ENCODE assay signal across 18 cellular contexts in the genomic region with DNA sequence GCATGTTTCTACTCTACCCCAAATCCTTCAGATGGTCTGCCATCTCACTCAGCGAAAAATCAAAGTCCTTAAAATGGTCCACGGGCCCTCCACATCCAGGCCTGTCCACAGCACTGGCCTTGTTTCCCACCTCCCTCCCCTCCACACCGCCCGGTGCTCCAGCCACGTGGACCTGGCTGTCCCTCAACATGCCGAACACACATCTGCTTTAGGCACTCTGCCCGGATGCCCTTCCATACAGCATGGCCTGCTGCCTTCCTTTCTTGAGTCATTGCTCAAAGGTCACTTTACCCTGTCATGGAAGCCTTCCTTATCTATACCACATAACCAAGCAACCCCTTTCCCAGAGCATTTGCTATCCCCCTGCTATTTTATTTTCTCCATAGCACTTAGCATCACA.
A peak's percentile ranks its signal among the peaks of the same experiment; 100 is the strongest.
DNase-seq lines count a peak whose midpoint lies in the region; ATAC-seq lines count a peak whose summit lies in the region.
"Had no signal": no experiment of that assay in that cellular context is flagged by ENCODE, and none has a peak within 500 bp of the region (broad histone marks: within the 10 kb centered on the region; RNA-seq: fewer than 3 reads in every experiment).

No MANE protein-coding gene starts in this region.

- H3K36me3 ChIP-seq in MG63 = no peaks in the 10 kb centered on the region
- H3K36me3 ChIP-seq: ascending aorta, ovary, tibial artery had no signal

- intact Hi-C loops in posterior cingulate gyrus (cut with DNase I) = loop anchor here (10.0 kb wide), 2 partner anchors 79 to 499 kb away; partner anchors contain the start of gene PRRC2C

- ATAC-seq in GM21447 (IDR thresholded peaks at IDR 0.05; ENCODE audit: unreplicated experiment) = no peak
- no peak for ATAC-seq in HG02885 (IDR thresholded peaks at IDR 0.05; ENCODE audit: poor library complexity, unreplicated experiment)
- no peak for ATAC-seq in HG02588 (IDR thresholded peaks at IDR 0.05; ENCODE audit: unreplicated experiment)

- peak; percentile 31 for DNase-seq in MG63
- peak; percentile 11 for DNase-seq in cerebellum (ENCODE audit: low spot score)
- DNase-seq in hypothalamus (lab: John Stamatoyannopoulos, UW) = peak in 30 of 51 donors; percentile 1 to 50 (median 16)
- peak; percentile 15 to 84 (median 34) for DNase-seq in posterior cingulate gyrus
- no peak for DNase-seq in iPS-NIHi11 (ENCODE audit: low spot score)
- DNase-seq: activated CD4-positive, alpha-beta memory T cell treated with anti-CD3 and anti-CD28 coated beads, Interleukin-2, amount 10 ng/mL, durations not matched to agents 7 days and 5 days; activated CD4-positive, CD25-positive, alpha-beta regulatory T cell; activated naive CD4-positive, alpha-beta T cell; GF-D8; stimulated activated naive CD4-positive, alpha-beta T cell treated with Interleukin-2 at 50 U/mL for 16 hours; tibial artery had no signal

- no peaks in the 10 kb centered on the region for H3K9me3 ChIP-seq in MG63
- H3K9me3 ChIP-seq: ascending aorta, ovary, SK-N-SH, tibial artery had no signal

- H3K27me3 ChIP-seq in MG63 = no peaks in the 10 kb centered on the region
- H3K27me3 ChIP-seq: ascending aorta, tibial artery had no signal

- H3K4me3 ChIP-seq in MG63 = no peak overlapping the region
- H3K4me3 ChIP-seq: ascending aorta, lung, ovary, tibial artery had no signal
